Comparison of ENCODE assay signal across 14 cellular contexts in the genomic region with DNA sequence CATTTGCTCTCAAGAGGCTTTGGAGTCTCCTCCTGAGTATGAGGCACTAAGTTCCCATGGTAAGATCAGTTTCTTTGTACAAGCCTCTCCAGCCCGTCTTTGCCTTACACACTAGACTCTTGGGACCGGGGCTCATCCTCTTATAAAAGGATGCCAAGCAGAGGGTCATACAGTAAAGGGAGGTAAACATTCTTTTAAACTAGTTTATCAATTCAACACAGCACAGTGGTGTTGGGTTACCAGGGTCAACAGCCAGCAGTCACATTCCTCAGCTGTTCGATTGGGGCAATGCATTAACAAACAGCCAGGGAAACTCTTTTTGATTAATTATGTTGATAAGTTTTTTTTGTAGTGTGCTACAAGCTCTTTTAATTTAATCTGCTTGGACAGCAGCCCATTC. TPM values are rescaled to one million over a fixed set of nuclear protein-coding genes. Genes with fewer than 3 reads are reported as not detected.
"Had no signal": no experiment of that assay in that cellular context is flagged by ENCODE, and none has a peak within 500 bp of the region (broad histone marks: within the 10 kb centered on the region; RNA-seq: fewer than 3 reads in every experiment).

No MANE protein-coding gene starts in this region.

- H3K4me1 Mint-ChIP-seq: activated CD4-positive, alpha-beta T cell treated with anti-CD3 and anti-CD28 coated beads, Interleukin-2, amount 10 ng/mL, durations not matched to agents 7 days and 5 days; neural crest cell had no signal

- H3K27me3 ChIP-seq: sigmoid colon had no signal

- H3K9me3 Mint-ChIP-seq: activated CD4-positive, alpha-beta T cell treated with anti-CD3 and anti-CD28 coated beads, Interleukin-2, amount 10 ng/mL, durations not matched to agents 7 days and 5 days had no signal

- H3K27ac ChIP-seq: sigmoid colon, thoracic aorta had no signal

- H3K36me3 Mint-ChIP-seq: activated naive CD8-positive, alpha-beta T cell had no signal

- FAIRE-seq: colon, keratinocyte had no signal

- ATAC-seq: esophagus mucosa, left ventricle myocardium superior had no signal

- H3K27ac Mint-ChIP-seq: activated CD4-positive, alpha-beta T cell treated with anti-CD3 and anti-CD28 coated beads, Interleukin-2, amount 10 ng/mL, durations not matched to agents 7 days and 5 days; activated naive CD8-positive, alpha-beta T cell had no signal

- DNase-seq: activated CD4-positive, alpha-beta T cell treated with anti-CD3 and anti-CD28 coated beads, Interleukin-2, amount 10 ng/mL, durations not matched to agents 7 days and 5 days; activated CD8-positive, alpha-beta memory T cell treated with anti-CD3 and anti-CD28 coated beads for 24 hours; activated gamma-delta T cell treated with Interleukin-2 at 50 U/mL for 16 hours; amniotic stem cell; caudate nucleus; left ventricle myocardium superior; sigmoid colon; stimulated activated CD4-positive, alpha-beta T cell treated with anti-CD3 and anti-CD28 coated beads, Interleukin-2, amount 100 ng/mL, for 24 hours had no signal

- H3K9me3 ChIP-seq: sigmoid colon, thoracic aorta had no signal

- H3K4me3 Mint-ChIP-seq: activated CD4-positive, alpha-beta T cell treated with anti-CD3 and anti-CD28 coated beads, Interleukin-2, amount 10 ng/mL, durations not matched to agents 7 days and 5 days; activated naive CD8-positive, alpha-beta T cell; neural crest cell had no signal

- H3K4me1 ChIP-seq: sigmoid colon had no signal

- H3K36me3 ChIP-seq: sigmoid colon, thoracic aorta had no signal

- H3K4me3 ChIP-seq: sigmoid colon, thoracic aorta had no signal

RNA-seq across cellular contexts. Expression of a gene that starts 37.8 kb away (rescaled TPM):
- total RNA-seq: neural crest cell had no signal
- polyA plus RNA-seq: keratinocyte had no signal
